ENCODE assay signal across 1 cellular context in the genomic region with DNA sequence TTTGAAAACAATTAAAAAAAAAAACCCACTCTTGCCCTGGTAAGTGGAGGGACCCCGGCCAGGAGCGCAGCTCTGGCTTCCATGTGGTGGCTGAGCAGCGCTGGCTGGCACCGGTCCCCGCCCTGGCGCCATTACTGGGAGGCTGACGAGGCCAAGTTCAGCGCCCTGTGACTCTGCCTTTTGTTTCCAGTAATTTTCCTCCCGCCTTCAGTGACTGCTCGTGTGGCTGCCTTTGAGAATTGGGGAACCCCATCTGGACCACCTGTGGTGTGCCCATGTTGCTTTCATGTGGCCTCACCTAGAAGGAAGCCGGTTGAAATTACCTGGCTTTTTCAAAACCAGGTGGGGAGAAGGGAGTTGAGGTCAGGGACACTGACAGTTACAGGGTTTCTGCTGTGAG.
TF ChIP-seq lines count a peak whose summit lies in the region.

No MANE protein-coding gene starts in this region.

TF ChIP-seq in GM23338, 12 proteins besides CTCF, POLR2A, EP300 and RAD21 (continued from another document):
- TF ChIP-seq, protein P1, sequence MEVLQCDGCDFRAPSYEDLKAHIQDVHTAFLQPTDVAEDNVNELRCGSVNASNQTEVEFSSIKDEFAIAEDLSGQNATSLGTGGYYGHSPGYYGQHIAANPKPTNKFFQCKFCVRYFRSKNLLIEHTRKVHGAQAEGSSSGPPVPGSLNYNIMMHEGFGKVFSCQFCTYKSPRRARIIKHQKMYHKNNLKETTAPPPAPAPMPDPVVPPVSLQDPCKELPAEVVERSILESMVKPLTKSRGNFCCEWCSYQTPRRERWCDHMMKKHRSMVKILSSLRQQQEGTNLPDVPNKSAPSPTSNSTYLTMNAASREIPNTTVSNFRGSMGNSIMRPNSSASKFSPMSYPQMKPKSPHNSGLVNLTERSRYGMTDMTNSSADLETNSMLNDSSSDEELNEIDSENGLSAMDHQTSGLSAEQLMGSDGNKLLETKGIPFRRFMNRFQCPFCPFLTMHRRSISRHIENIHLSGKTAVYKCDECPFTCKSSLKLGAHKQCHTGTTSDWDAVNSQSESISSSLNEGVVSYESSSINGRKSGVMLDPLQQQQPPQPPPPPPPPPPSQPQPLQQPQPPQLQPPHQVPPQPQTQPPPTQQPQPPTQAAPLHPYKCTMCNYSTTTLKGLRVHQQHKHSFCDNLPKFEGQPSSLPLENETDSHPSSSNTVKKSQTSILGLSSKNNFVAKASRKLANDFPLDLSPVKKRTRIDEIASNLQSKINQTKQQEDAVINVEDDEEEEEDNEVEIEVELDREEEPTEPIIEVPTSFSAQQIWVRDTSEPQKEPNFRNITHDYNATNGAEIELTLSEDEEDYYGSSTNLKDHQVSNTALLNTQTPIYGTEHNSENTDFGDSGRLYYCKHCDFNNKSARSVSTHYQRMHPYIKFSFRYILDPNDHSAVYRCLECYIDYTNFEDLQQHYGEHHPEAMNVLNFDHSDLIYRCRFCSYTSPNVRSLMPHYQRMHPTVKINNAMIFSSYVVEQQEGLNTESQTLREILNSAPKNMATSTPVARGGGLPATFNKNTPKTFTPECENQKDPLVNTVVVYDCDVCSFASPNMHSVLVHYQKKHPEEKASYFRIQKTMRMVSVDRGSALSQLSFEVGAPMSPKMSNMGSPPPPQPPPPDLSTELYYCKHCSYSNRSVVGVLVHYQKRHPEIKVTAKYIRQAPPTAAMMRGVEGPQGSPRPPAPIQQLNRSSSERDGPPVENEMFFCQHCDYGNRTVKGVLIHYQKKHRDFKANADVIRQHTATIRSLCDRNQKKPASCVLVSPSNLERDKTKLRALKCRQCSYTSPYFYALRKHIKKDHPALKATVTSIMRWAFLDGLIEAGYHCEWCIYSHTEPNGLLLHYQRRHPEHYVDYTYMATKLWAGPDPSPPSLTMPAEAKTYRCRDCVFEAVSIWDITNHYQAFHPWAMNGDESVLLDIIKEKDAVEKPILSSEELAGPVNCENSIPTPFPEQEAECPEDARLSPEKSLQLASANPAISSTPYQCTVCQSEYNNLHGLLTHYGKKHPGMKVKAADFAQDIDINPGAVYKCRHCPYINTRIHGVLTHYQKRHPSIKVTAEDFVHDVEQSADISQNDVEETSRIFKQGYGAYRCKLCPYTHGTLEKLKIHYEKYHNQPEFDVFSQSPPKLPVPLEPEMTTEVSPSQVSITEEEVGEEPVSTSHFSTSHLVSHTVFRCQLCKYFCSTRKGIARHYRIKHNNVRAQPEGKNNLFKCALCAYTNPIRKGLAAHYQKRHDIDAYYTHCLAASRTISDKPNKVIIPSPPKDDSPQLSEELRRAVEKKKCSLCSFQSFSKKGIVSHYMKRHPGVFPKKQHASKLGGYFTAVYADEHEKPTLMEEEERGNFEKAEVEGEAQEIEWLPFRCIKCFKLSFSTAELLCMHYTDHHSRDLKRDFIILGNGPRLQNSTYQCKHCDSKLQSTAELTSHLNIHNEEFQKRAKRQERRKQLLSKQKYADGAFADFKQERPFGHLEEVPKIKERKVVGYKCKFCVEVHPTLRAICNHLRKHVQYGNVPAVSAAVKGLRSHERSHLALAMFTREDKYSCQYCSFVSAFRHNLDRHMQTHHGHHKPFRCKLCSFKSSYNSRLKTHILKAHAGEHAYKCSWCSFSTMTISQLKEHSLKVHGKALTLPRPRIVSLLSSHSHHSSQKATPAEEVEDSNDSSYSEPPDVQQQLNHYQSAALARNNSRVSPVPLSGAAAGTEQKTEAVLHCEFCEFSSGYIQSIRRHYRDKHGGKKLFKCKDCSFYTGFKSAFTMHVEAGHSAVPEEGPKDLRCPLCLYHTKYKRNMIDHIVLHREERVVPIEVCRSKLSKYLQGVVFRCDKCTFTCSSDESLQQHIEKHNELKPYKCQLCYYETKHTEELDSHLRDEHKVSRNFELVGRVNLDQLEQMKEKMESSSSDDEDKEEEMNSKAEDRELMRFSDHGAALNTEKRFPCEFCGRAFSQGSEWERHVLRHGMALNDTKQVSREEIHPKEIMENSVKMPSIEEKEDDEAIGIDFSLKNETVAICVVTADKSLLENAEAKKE (CRISPR knock-in tag; IDR thresholded peaks at IDR 0.05): no peak
- TF ChIP-seq CREB1 (CRISPR knock-in tag; IDR thresholded peaks at IDR 0.05; ENCODE audit: low read depth): no peak
- no peak for TF ChIP-seq EZH2 (IDR thresholded peaks at IDR 0.05; ENCODE audit: low read depth, unreplicated experiment)
